ENCODE assay signal across 18 cellular contexts in genomic region chr9:124272118-124272517, GRCh38. TPM values are rescaled to one million over a fixed set of nuclear protein-coding genes. Genes with fewer than 3 reads are reported as not detected.
A peak's percentile ranks its signal among the peaks of the same experiment; 100 is the strongest.
DNase-seq lines count a peak whose midpoint lies in the region; ATAC-seq, FAIRE-seq and TF ChIP-seq lines count a peak whose summit lies in the region.
"Had no signal": no experiment of that assay in that cellular context is flagged by ENCODE, and none has a peak within 500 bp of the region (broad histone marks: within the 10 kb centered on the region; RNA-seq: fewer than 3 reads in every experiment).

No MANE protein-coding gene starts in this region.

- H3K4me3 Mint-ChIP-seq in CD14-positive monocyte (no peak overlapping the region), T-helper 17 cell (no peak overlapping the region)
- H3K4me3 Mint-ChIP-seq: activated CD4-positive, alpha-beta memory T cell treated with anti-CD3 and anti-CD28 coated beads for 36 hours; activated T-cell treated with anti-CD3 and anti-CD28 coated beads, Interleukin-2, amount 50 U/mL, for 72 hours; CD8-positive, alpha-beta memory T cell had no signal

- H3K4me1 Mint-ChIP-seq in CD14-positive monocyte (peaks cover 82% of the 10 kb centered on the region), T-helper 17 cell (peaks cover 5% of the 10 kb centered on the region)

- H3K27ac Mint-ChIP-seq in CD14-positive monocyte (peak overlapping the region in 4 of 7 donors; percentile 30 to 79 (median 62)), T-helper 17 cell (peak overlapping the region; percentile 29)
- H3K27ac Mint-ChIP-seq: activated CD4-positive, alpha-beta memory T cell treated with anti-CD3 and anti-CD28 coated beads for 36 hours; activated T-cell treated with anti-CD3 and anti-CD28 coated beads, Interleukin-2, amount 50 U/mL, for 72 hours had no signal

- no peak for DNase-seq in CD14-positive monocyte (ENCODE audit: low spot score)
- DNase-seq in T-helper 17 cell = no peak
- DNase-seq in sciatic nerve (ENCODE audit: low spot score) = no peak
- DNase-seq in GM19239 (ENCODE audit: insufficient read length, low spot score) = no peak
- DNase-seq in activated CD8-positive, alpha-beta memory T cell treated with anti-CD3 and anti-CD28 coated beads, Interleukin-2, amount 50 U/mL, for 4 hours = no peak
- DNase-seq in germinal center (ENCODE audit: low spot score) = no peak
- DNase-seq: activated CD4-positive, alpha-beta memory T cell treated with anti-CD3 and anti-CD28 coated beads for 36 hours; activated T-cell treated with anti-CD3 and anti-CD28 coated beads, Interleukin-2, amount 50 U/mL, for 72 hours; CD8-positive, alpha-beta memory T cell; foreskin fibroblast; NCI-H1048; NCI-H2107; occipital lobe; PC-9 had no signal

- ATAC-seq in T-helper 17 cell = no peak
- peak; percentile 24 for ATAC-seq in sciatic nerve
- no peak for ATAC-seq in HG02938 (IDR thresholded peaks at IDR 0.05; ENCODE audit: unreplicated experiment)
- ATAC-seq: activated T-cell treated with anti-CD3 and anti-CD28 coated beads, Interleukin-2, amount 50 U/mL, for 72 hours had no signal

- no peaks in the 10 kb centered on the region for H3K27me3 ChIP-seq in layer of hippocampus (ENCODE audit: control insufficient read depth, insufficient read depth, low read length)
- H3K27me3 ChIP-seq: cardiac muscle cell had no signal

- FAIRE-seq in GM19239 (lab: Jason Lieb, UNC) = no peak
- FAIRE-seq: urothelium cell line had no signal

- no peaks in the 10 kb centered on the region for H3K9me3 ChIP-seq in T-helper 17 cell (ENCODE audit: control insufficient read depth, low read length, poor library complexity, severe bottlenecking)

- H3K36me3 Mint-ChIP-seq in CD14-positive monocyte (peaks cover 39 to 75% of the 10 kb centered on the region in 2 donors), T-helper 17 cell (ENCODE audit: low read depth) (no peaks in the 10 kb centered on the region)
- H3K36me3 Mint-ChIP-seq: activated CD4-positive, alpha-beta memory T cell treated with anti-CD3 and anti-CD28 coated beads for 36 hours had no signal

- no peak for TF ChIP-seq CTCF in CD14-positive monocyte (IDR thresholded peaks at IDR 0.05)

- no peaks in the 10 kb centered on the region for H3K9me3 Mint-ChIP-seq in CD14-positive monocyte
- H3K9me3 Mint-ChIP-seq: activated CD4-positive, alpha-beta memory T cell treated with anti-CD3 and anti-CD28 coated beads for 36 hours; activated T-cell treated with anti-CD3 and anti-CD28 coated beads, Interleukin-2, amount 50 U/mL, for 72 hours; CD8-positive, alpha-beta memory T cell had no signal

- intact Hi-C loops in CD14-positive monocyte (cut with micrococcal nuclease) (no loop called here), sciatic nerve (cut with DNase I) (no loop called here)

- H3K27ac ChIP-seq in layer of hippocampus (ENCODE audit: low read depth, low read length) = peak overlapping the region; percentile 75
- H3K27ac ChIP-seq: cardiac muscle cell, PC-9 had no signal

- no peaks in the 10 kb centered on the region for H3K27me3 Mint-ChIP-seq in CD14-positive monocyte (ENCODE audit: low read depth in 3 of 3)
- no peaks in the 10 kb centered on the region for H3K27me3 Mint-ChIP-seq in T-helper 17 cell
- H3K27me3 Mint-ChIP-seq: activated CD4-positive, alpha-beta memory T cell treated with anti-CD3 and anti-CD28 coated beads for 36 hours; CD8-positive, alpha-beta memory T cell had no signal

RNA-seq across cellular contexts. Expression of gene NEK6, which starts 14.4 kb away (rescaled TPM):
- 10 to 100 TPM; 26.1 to 35.8 TPM for polyA plus RNA-seq in CD14-positive monocyte
- total RNA-seq in T-helper 17 cell = 10 to 100 TPM in 1 of 2 donors, 1 to 10 TPM in 1; 7.8 to 12.7 TPM
- total RNA-seq in sciatic nerve = 103 TPM
